Comparison of ENCODE assay signal across 9 cellular contexts in genomic region chr7:5397657-5398237, GRCh38. TPM values are rescaled to one million over a fixed set of nuclear protein-coding genes. Genes with fewer than 3 reads are reported as not detected.
DNase-seq lines count a peak whose midpoint lies in the region; ATAC-seq and TF ChIP-seq lines count a peak whose summit lies in the region.
"Had no signal": no experiment of that assay in that cellular context is flagged by ENCODE, and none has a peak within 500 bp of the region (broad histone marks: within the 10 kb centered on the region; RNA-seq: fewer than 3 reads in every experiment).

No MANE protein-coding gene starts in this region.

- no peak for ATAC-seq in naive thymus-derived CD4-positive, alpha-beta T cell
- no peak for ATAC-seq in GM19452 (IDR thresholded peaks at IDR 0.05; ENCODE audit: unreplicated experiment)

- H3K4me1 Mint-ChIP-seq in Caco-2 (ENCODE audit: low read depth, unreplicated experiment) (peaks cover 7% of the 10 kb centered on the region), HFFc6 (ENCODE audit: low read depth) (peaks cover 13% of the 10 kb centered on the region)
- peaks cover 25 to 44% (median 37%) of the 10 kb centered on the region in 7 donors for H3K4me1 Mint-ChIP-seq in naive thymus-derived CD4-positive, alpha-beta T cell

- POLR2A ChIA-PET in Caco-2 (lab: Charles Lee), result interaction anchor here (0.5 to 0.6 kb wide), 2 partner anchors 50 to 127 kb away, joined by 3 read pairs; no protein-coding TSS in a partner anchor
- POLR2A ChIA-PET in naive thymus-derived CD4-positive, alpha-beta T cell (lab: Charles Lee), result interaction anchor here (0.7 to 1.6 kb wide), 6 partner anchors 9 to 296 kb away, joined by 3 to 12 read pairs (median 3); partner anchors contain the start of gene TNRC18

- DNase-seq in Caco-2 (no peak), HFFc6 (no peak), adipocyte (ENCODE audit: low read depth) (no peak), NCI-H1930 (lab: John Stamatoyannopoulos, UW) (no peak), G401 (ENCODE audit: low spot score) (no peak), NCI-H2107 (lab: John Stamatoyannopoulos, UW) (no peak)
- DNase-seq in naive thymus-derived CD4-positive, alpha-beta T cell, result peak in 1 of 9 donors; percentile 19
- DNase-seq: amniotic stem cell had no signal

- peaks cover 4% of the 10 kb centered on the region; the same call in 1 of the 2 replicates for H3K36me3 ChIP-seq in Caco-2 (ENCODE audit: control insufficient read depth, insufficient read depth, low read length)
- H3K36me3 ChIP-seq in adipocyte (ENCODE audit: control insufficient read depth, insufficient read depth, low read length, severe bottlenecking), result peaks cover 22% of the 10 kb centered on the region
- H3K36me3 ChIP-seq in naive thymus-derived CD4-positive, alpha-beta T cell (ENCODE audit: control insufficient read depth in 2 of 3, insufficient read depth in 3 of 3, low read length in 3 of 3), result peaks cover 0 to 19% (median 0%) of the 10 kb centered on the region in 3 experiments

- CTCF ChIA-PET in Caco-2 (lab: Charles Lee), result interaction anchor here (0.7 kb wide), 1 partner anchor 55 kb away, joined by 3 read pairs; no protein-coding TSS in a partner anchor
- CTCF ChIA-PET in naive thymus-derived CD4-positive, alpha-beta T cell (lab: Charles Lee), result interaction anchor here (0.6 to 1.7 kb wide), 8 partner anchors 11 to 162 kb away, joined by 4 to 8 read pairs (median 5); partner anchors contain the start of gene TNRC18

- H3K36me3 Mint-ChIP-seq in Caco-2 (ENCODE audit: insufficient read depth, unreplicated experiment) (peaks cover 57% of the 10 kb centered on the region), HFFc6 (ENCODE audit: low read depth) (peaks cover 22% of the 10 kb centered on the region)
- peaks cover 0 to 13% (median 7%) of the 10 kb centered on the region in 5 donors for H3K36me3 Mint-ChIP-seq in naive thymus-derived CD4-positive, alpha-beta T cell

- H3K9me3 ChIP-seq in Caco-2 (no peaks in the 10 kb centered on the region), adipocyte (ENCODE audit: control insufficient read depth, low read length) (no peaks in the 10 kb centered on the region)
- no peaks in the 10 kb centered on the region for H3K9me3 ChIP-seq in naive thymus-derived CD4-positive, alpha-beta T cell (ENCODE audit: control insufficient read depth in 2 of 3, low read length in 3 of 3)

- intact Hi-C loops in Caco-2 (cut with micrococcal nuclease; ENCODE audit: unreplicated experiment), result loop anchor here (2.0 kb wide), 1 partner anchor 53 kb away; no protein-coding TSS in a partner anchor
- intact Hi-C loops in naive thymus-derived CD4-positive, alpha-beta T cell (cut with micrococcal nuclease), result loop anchor here (1.0 to 2.0 kb wide), 14 partner anchors 24 to 425 kb away; partner anchors contain the start of genes RNF216 (in 1 of the 2) and WIPI2 (in 1 of the 2)

- peak overlapping the region; percentile 93 for H3K27ac ChIP-seq in naive thymus-derived CD4-positive, alpha-beta T cell (ENCODE audit: low read depth, low read length)

- in situ Hi-C loops in G401 (cut with HindIII; ENCODE audit: low sequenced_read_pairs), result no loop called here

- no TSS peak for BruUV-seq in Caco-2 (replicated peaks; lab: Mats Ljungman, UMichigan)

- H3K9me3 Mint-ChIP-seq in Caco-2 (ENCODE audit: unreplicated experiment) (no peaks in the 10 kb centered on the region), HFFc6 (no peaks in the 10 kb centered on the region; the same call in 1 of the 2 replicates)
- H3K9me3 Mint-ChIP-seq in naive thymus-derived CD4-positive, alpha-beta T cell, result peaks cover 0 to 1% (median 0%) of the 10 kb centered on the region in 11 donors

- peak overlapping the region; percentile 97 for H3K9ac ChIP-seq in adipocyte (ENCODE audit: low read length)

- TF ChIP-seq CTCF in Caco-2 (IDR thresholded peaks at IDR 0.05; ENCODE audit: insufficient read depth in 1 of 2, low read depth in 1 of 2, low read length in 1 of 2, severe bottlenecking in 1 of 2, unreplicated experiment in 1 of 2) (no peak), HFFc6 (IDR thresholded peaks at IDR 0.05) (no peak)

- no peaks in the 10 kb centered on the region for H3K27me3 Mint-ChIP-seq in Caco-2 (ENCODE audit: insufficient read depth, unreplicated experiment)
- peaks cover 2% of the 10 kb centered on the region; the same call in 1 of the 2 replicates for H3K27me3 Mint-ChIP-seq in HFFc6 (ENCODE audit: insufficient read depth)
- no peaks in the 10 kb centered on the region for H3K27me3 Mint-ChIP-seq in naive thymus-derived CD4-positive, alpha-beta T cell

- H3K27me3 ChIP-seq in Caco-2 (replicated peaks; ENCODE audit: control insufficient read depth, insufficient read depth, low read length) (no peaks in the 10 kb centered on the region), adipocyte (replicated peaks; ENCODE audit: control insufficient read depth, insufficient read depth, low read length) (no peaks in the 10 kb centered on the region)
- no peaks in the 10 kb centered on the region for H3K27me3 ChIP-seq in naive thymus-derived CD4-positive, alpha-beta T cell (ENCODE audit: control insufficient read depth in 2 of 2, insufficient read depth in 2 of 2, low read length in 2 of 2)

- H3K27ac Mint-ChIP-seq in Caco-2 (ENCODE audit: unreplicated experiment) (peak overlapping the region; percentile 79), HFFc6 (peak overlapping the region; percentile 94)
- peak overlapping the region; percentile 84 to 95 (median 91) for H3K27ac Mint-ChIP-seq in naive thymus-derived CD4-positive, alpha-beta T cell

- H3K4me1 ChIP-seq in Caco-2, result peaks cover 7% of the 10 kb centered on the region
- H3K4me1 ChIP-seq in adipocyte (ENCODE audit: control insufficient read depth, insufficient read depth, low read length), result peaks cover 5% of the 10 kb centered on the region
- H3K4me1 ChIP-seq in naive thymus-derived CD4-positive, alpha-beta T cell (ENCODE audit: control insufficient read depth in 2 of 2, insufficient read depth in 2 of 2, low read length in 2 of 2), result peaks cover 20 to 21% of the 10 kb centered on the region in 2 donors

- H3K4me3 ChIP-seq in Caco-2 (ENCODE audit: low read depth, low read length), result no peak overlapping the region
- no peak overlapping the region for H3K4me3 ChIP-seq in adipocyte (ENCODE audit: low read length)
- no peak overlapping the region for H3K4me3 ChIP-seq in naive thymus-derived CD4-positive, alpha-beta T cell (ENCODE audit: low read length)

- H3K4me3 Mint-ChIP-seq in Caco-2 (ENCODE audit: unreplicated experiment) (no peak overlapping the region), HFFc6 (peak overlapping the region; percentile 81)
- peak overlapping the region; percentile 76 to 89 (median 82) for H3K4me3 Mint-ChIP-seq in naive thymus-derived CD4-positive, alpha-beta T cell

RNA-seq across cellular contexts. Expression of gene TNRC18, which starts 25.9 kb away (rescaled TPM):
- total RNA-seq in Caco-2 (2022), result 73.7 and 75.6 TPM in 2 replicates
- 10 to 100 TPM; 70.6 to 87.1 (median 79.9) TPM for total RNA-seq in HFFc6 (2021; fragmentation: NEBNext Ultra II Directional; extraction: Animal tissue kit (Norgen Biotek cat#: 25700))
- 10 to 100 TPM; 34.2 to 83.7 (median 49.3) TPM for total RNA-seq in naive thymus-derived CD4-positive, alpha-beta T cell
- polyA plus RNA-seq in naive thymus-derived CD4-positive, alpha-beta T cell, result under 1 TPM; 0.18 to 0.98 TPM
- 31.5 and 42.8 TPM in 2 replicates for total RNA-seq in G401 (2014; rRNA removed; shearing (Covaris generic))
